In the genomic region with DNA sequence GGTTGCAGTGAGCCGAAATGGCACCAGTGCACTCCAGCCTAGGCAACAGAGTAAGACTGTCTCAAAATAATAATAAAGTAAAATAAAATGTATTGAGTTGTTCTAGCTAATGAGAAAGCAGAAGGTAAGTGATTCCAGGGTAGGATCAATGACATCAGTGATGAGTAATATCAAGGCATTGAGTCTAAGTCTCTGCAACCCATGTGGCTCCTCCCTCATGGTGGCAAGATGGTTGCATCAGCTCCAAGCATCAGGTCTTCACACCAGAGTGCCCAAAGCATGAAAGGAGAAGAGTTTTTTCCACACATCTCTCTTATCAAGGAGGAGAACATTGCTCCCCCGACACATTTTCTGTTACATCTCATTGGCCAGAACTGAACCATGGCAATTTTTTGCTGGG, we compare ENCODE assay signal across 28 cellular contexts. TPM values are rescaled to one million over a fixed set of nuclear protein-coding genes. Genes with fewer than 3 reads are reported as not detected.
"Had no signal": no experiment of that assay in that cellular context is flagged by ENCODE, and none has a peak within 500 bp of the region (broad histone marks: within the 10 kb centered on the region; RNA-seq: fewer than 3 reads in every experiment).

No MANE protein-coding gene starts in this region.

- H3K4me1 ChIP-seq: ascending aorta, body of pancreas had no signal

- DNase-seq: activated CD4-positive, alpha-beta memory T cell treated with anti-CD3 and anti-CD28 coated beads for 36 hours; activated CD4-positive, alpha-beta T cell treated with anti-CD3 and anti-CD28 coated beads, Interleukin-2, amount 10 ng/mL, durations not matched to agents 7 days and 5 days; activated CD4-positive, CD25-positive, alpha-beta regulatory T cell treated with anti-CD3 and anti-CD28 coated beads, Interleukin-2, amount 50 U/mL, for 72 hours; activated CD8-positive, alpha-beta memory T cell treated with anti-CD3 and anti-CD28 coated beads, Interleukin-2, amount 50 U/mL, for 4 hours; activated effector memory CD4-positive, alpha-beta T cell treated with anti-CD3 and anti-CD28 coated beads, Interleukin-2, amount 50 U/mL, for 16 hours; activated naive CD4-positive, alpha-beta T cell treated with Interleukin-2 at 50 U/mL for 16 hours; activated naive CD8-positive, alpha-beta T cell treated with anti-CD3 and anti-CD28 coated beads, Interleukin-2, amount 50 U/mL, for 24 hours; amniotic stem cell; body of pancreas; central memory CD4-positive, alpha-beta T cell; Kasumi-1; MV-4-11; NCI-H1105 treated with DMSO at 0.1 percent for 48 hours; NCI-H1436 treated with DMSO at 0.1 percent for 48 hours; NCI-H187 treated with DMSO at 0.1 percent for 48 hours; NCI-H2081 treated with DMSO at 0.1 percent for 48 hours; NCI-H446 treated with DMSO at 0.1 percent for 48 hours; NCI-H526; NCI-H774; SIG-M5; T-helper 17 cell; T-helper 9 cell had no signal

- H3K27ac Mint-ChIP-seq: activated CD4-positive, alpha-beta memory T cell treated with anti-CD3 and anti-CD28 coated beads for 36 hours; activated CD4-positive, alpha-beta T cell treated with anti-CD3 and anti-CD28 coated beads, Interleukin-2, amount 10 ng/mL, durations not matched to agents 7 days and 5 days; activated naive CD4-positive, alpha-beta T cell treated with anti-CD3 and anti-CD28 coated beads, Interleukin-2, amount 50 U/mL, for 72 hours; activated naive CD8-positive, alpha-beta T cell treated with anti-CD3 and anti-CD28 coated beads, Interleukin-2, amount 50 U/mL, for 24 hours; activated T-helper 1 cell treated with anti-CD3 and anti-CD28 coated beads, Interleukin-12 subunit alpha, Interleukin-12 subunit beta, Interleukin-2, Interleukin-4 antibody, amounts not matched to agents 30 ng/mL and 10 ng/mL and 1 ng/mL, durations not matched to agents 14 hours and 24 hours and 36 hours; T-helper 17 cell; WTC11 had no signal

- H3K36me3 Mint-ChIP-seq: activated CD4-positive, alpha-beta memory T cell treated with anti-CD3 and anti-CD28 coated beads for 36 hours had no signal

- H3K27me3 Mint-ChIP-seq: activated CD4-positive, alpha-beta T cell treated with anti-CD3 and anti-CD28 coated beads, Interleukin-2, amount 10 ng/mL, durations not matched to agents 7 days and 5 days; T-helper 17 cell had no signal

- H3K27me3 ChIP-seq: ascending aorta, body of pancreas had no signal

- FAIRE-seq: bronchial epithelial cell, K562 had no signal

- H3K9me3 ChIP-seq: ascending aorta, body of pancreas had no signal

- H3K4me1 Mint-ChIP-seq: activated CD4-positive, alpha-beta T cell treated with anti-CD3 and anti-CD28 coated beads, Interleukin-2, amount 10 ng/mL, durations not matched to agents 7 days and 5 days; activated naive CD8-positive, alpha-beta T cell treated with anti-CD3 and anti-CD28 coated beads, Interleukin-2, amount 50 U/mL, for 24 hours; T-helper 17 cell; WTC11 had no signal

- ATAC-seq: activated naive CD4-positive, alpha-beta T cell treated with anti-CD3 and anti-CD28 coated beads, Interleukin-2, amount 50 U/mL, for 72 hours; activated naive CD8-positive, alpha-beta T cell treated with anti-CD3 and anti-CD28 coated beads, Interleukin-2, amount 50 U/mL, for 24 hours; body of pancreas; K562; T-helper 17 cell; WTC11 had no signal

- H3K27ac ChIP-seq: ascending aorta, body of pancreas had no signal

- H3K4me3 ChIP-seq: ascending aorta, body of pancreas, K562 had no signal

- H3K36me3 ChIP-seq: ascending aorta had no signal

- H3K4me3 Mint-ChIP-seq: activated CD4-positive, alpha-beta memory T cell treated with anti-CD3 and anti-CD28 coated beads for 36 hours; activated CD4-positive, alpha-beta T cell treated with anti-CD3 and anti-CD28 coated beads, Interleukin-2, amount 10 ng/mL, durations not matched to agents 7 days and 5 days; activated naive CD8-positive, alpha-beta T cell treated with anti-CD3 and anti-CD28 coated beads, Interleukin-2, amount 50 U/mL, for 24 hours; activated T-helper 1 cell treated with anti-CD3 and anti-CD28 coated beads, Interleukin-12 subunit alpha, Interleukin-12 subunit beta, Interleukin-2, Interleukin-4 antibody, amounts not matched to agents 30 ng/mL and 10 ng/mL and 1 ng/mL, durations not matched to agents 14 hours and 24 hours and 36 hours; T-helper 17 cell; WTC11 had no signal

RNA-seq across cellular contexts. Expression of gene GAS7, which starts 34.8 kb away (rescaled TPM):
- polyA plus RNA-seq: K562 had no signal
